In genomic region chr12:56271031-56271430, GRCh38 we compare ENCODE assay signal across 10 cellular contexts. TPM values are rescaled to one million over a fixed set of nuclear protein-coding genes. Genes with fewer than 3 reads are reported as not detected.
DNase-seq lines count a peak whose midpoint lies in the region; ATAC-seq, FAIRE-seq and TF ChIP-seq lines count a peak whose summit lies in the region.
"Had no signal": no experiment of that assay in that cellular context is flagged by ENCODE, and none has a peak within 500 bp of the region (broad histone marks: within the 10 kb centered on the region; RNA-seq: fewer than 3 reads in every experiment).

No MANE protein-coding gene starts in this region.

- H3K4me3 ChIP-seq in mammary epithelial cell (replicated peaks in 1 of 3; ENCODE audit: insufficient read depth in 1 of 3, low read depth in 2 of 3, low read length in 3 of 3), result no peak overlapping the region
- no peak overlapping the region for H3K4me3 ChIP-seq in breast epithelium
- no peak overlapping the region for H3K4me3 ChIP-seq in ovary

- 44% methylated on average over 1 of the region's 1 CpG for WGBS in mammary epithelial cell (ENCODE audit: low coverage, missing lambda C conversion rate)
- WGBS in ovary, 3 donors, result 6 to 8% (median 7%) methylated on average over 1 of the region's 1 CpG

- TF ChIP-seq EP300 in ovary (IDR thresholded peaks at IDR 0.05), result no peak

- peak overlapping the region; percentile 46 for H3K27ac Mint-ChIP-seq in type B pancreatic cell
- H3K27ac Mint-ChIP-seq: T-helper 1 cell treated with Interleukin-12 subunit alpha and Interleukin-12 subunit beta and Interleukin-4 antibody, amounts not matched to agents 30 μg/mL and 1 μg/mL, for 36 hours had no signal

- peaks cover 7% of the 10 kb centered on the region for H3K4me1 Mint-ChIP-seq in type B pancreatic cell (ENCODE audit: unreplicated experiment)

- TF ChIP-seq CTCF in mammary epithelial cell (conservative IDR thresholded peaks at IDR 0.05 in 1 of 2, IDR thresholded peaks at IDR 0.05 in 1 of 2; ENCODE audit: extremely low read depth in 1 of 2, insufficient read depth in 1 of 2, low read depth in 1 of 2, low read length in 2 of 2) (peak; percentile 19 to 44), breast epithelium (IDR thresholded peaks at IDR 0.05) (no peak), type B pancreatic cell (conservative IDR thresholded peaks at IDR 0.05) (peak; percentile 58), ovary (IDR thresholded peaks at IDR 0.05) (no peak)

- H3K4me3 Mint-ChIP-seq in type B pancreatic cell, result no peak overlapping the region
- H3K4me3 Mint-ChIP-seq: T-helper 1 cell treated with Interleukin-12 subunit alpha and Interleukin-12 subunit beta and Interleukin-4 antibody, amounts not matched to agents 30 μg/mL and 1 μg/mL, for 36 hours had no signal

- no peak overlapping the region for H3K9ac ChIP-seq in mammary epithelial cell (ENCODE audit: insufficient read depth, low read length)

- H3K27me3 ChIP-seq in mammary epithelial cell (ENCODE audit: insufficient read depth, low read length) (no peaks in the 10 kb centered on the region), breast epithelium (no peaks in the 10 kb centered on the region), ovary (no peaks in the 10 kb centered on the region)

- no peaks in the 10 kb centered on the region for H3K9me3 Mint-ChIP-seq in type B pancreatic cell
- H3K9me3 Mint-ChIP-seq: T-helper 1 cell treated with Interleukin-12 subunit alpha and Interleukin-12 subunit beta and Interleukin-4 antibody, amounts not matched to agents 30 μg/mL and 1 μg/mL, for 36 hours had no signal

- CTCF ChIA-PET in mammary epithelial cell (lab: Charles Lee; ENCODE audit: low non-redundant PET), result no interaction called here

- H3K27me3 Mint-ChIP-seq in type B pancreatic cell, result no peaks in the 10 kb centered on the region

- H3K4me2 ChIP-seq in mammary epithelial cell (ENCODE audit: insufficient read depth, low read depth, low read length), result no peak overlapping the region

- dilution Hi-C loops in mammary epithelial cell (cut with HindIII; ENCODE audit: low sequenced_read_pairs), result no loop called here

- H3K9me3 ChIP-seq in mammary epithelial cell (replicated peaks; ENCODE audit: insufficient read depth, low read length) (no peaks in the 10 kb centered on the region), breast epithelium (no peaks in the 10 kb centered on the region), ovary (no peaks in the 10 kb centered on the region)

- no peak for FAIRE-seq in RCC 7860 (lab: Jason Lieb, UNC)

- H3K27ac ChIP-seq in mammary epithelial cell (ENCODE audit: insufficient read depth, low read depth, low read length), result no peak overlapping the region
- no peak overlapping the region for H3K27ac ChIP-seq in breast epithelium
- H3K27ac ChIP-seq in ovary, result no peak overlapping the region

- H3K4me1 ChIP-seq in mammary epithelial cell (ENCODE audit: insufficient read depth, low read length), result peaks cover 10% of the 10 kb centered on the region
- H3K4me1 ChIP-seq in breast epithelium, result peaks cover 0 to 3% of the 10 kb centered on the region in 2 donors
- H3K4me1 ChIP-seq in ovary (ENCODE audit: insufficient read depth), result peaks cover 6% of the 10 kb centered on the region

- no peaks in the 10 kb centered on the region for H4K20me1 ChIP-seq in mammary epithelial cell (ENCODE audit: insufficient read depth, low read length)

- H3K36me3 Mint-ChIP-seq in type B pancreatic cell, result peaks cover 25% of the 10 kb centered on the region

- H3K36me3 ChIP-seq in mammary epithelial cell (ENCODE audit: insufficient read depth, low read length) (peaks cover 38% of the 10 kb centered on the region), breast epithelium (no peaks in the 10 kb centered on the region), ovary (no peaks in the 10 kb centered on the region)

- no TSS peak for BruUV-seq in mammary epithelial cell (replicated peaks; lab: Mats Ljungman, UMichigan)

- H3K79me2 ChIP-seq in mammary epithelial cell (ENCODE audit: insufficient read depth, low read length), result no peaks in the 10 kb centered on the region

- no peak overlapping the region for H2AFZ ChIP-seq in mammary epithelial cell (ENCODE audit: low read depth, low read length)

- DNase-seq in mammary epithelial cell (peak; percentile 16), breast epithelium (ENCODE audit: low spot score in 2 of 2) (no peak), RCC 7860 (ENCODE audit: low spot score) (peak; percentile 11), glomerular visceral epithelial cell (ENCODE audit: extremely low spot score) (peak; percentile 25), type B pancreatic cell (ENCODE audit: extremely low spot score, unreplicated experiment) (no peak), ovary (no peak), GM19240 (ENCODE audit: insufficient read length, low spot score) (no peak)

- no peak for TF ChIP-seq POLR2A in breast epithelium (IDR thresholded peaks at IDR 0.05)
- TF ChIP-seq POLR2A in ovary (IDR thresholded peaks at IDR 0.05), result no peak

- intact Hi-C loops in mammary epithelial cell (cut with micrococcal nuclease), result no loop called here
- intact Hi-C loops in breast epithelium (cut with DNase I; ENCODE audit: low total_unique reads), result loop anchor here (5.0 kb wide), 1 partner anchor 911 kb away; no protein-coding TSS in a partner anchor
- intact Hi-C loops in ovary (cut with DNase I), result no loop called here

- ATAC-seq in HG02623 (IDR thresholded peaks at IDR 0.05; ENCODE audit: unreplicated experiment), result no peak

- in situ Hi-C loops in mammary epithelial cell (cut with MboI; ENCODE audit: low sequenced_read_pairs in 2 of 2), result no loop called here

RNA-seq across cellular contexts. Expression of gene COQ10A, which starts 4.3 kb away (rescaled TPM):
- total RNA-seq in mammary epithelial cell, result 1 to 10 TPM; 3.7 to 4.2 TPM
- 8.0 TPM for polyA plus RNA-seq in mammary epithelial cell
- polyA minus RNA-seq in mammary epithelial cell, result not detected
- total RNA-seq in breast epithelium, result 10 to 100 TPM; 18.7 to 23.7 (median 18.7) TPM
- 21.3 and 26.4 TPM in 2 replicates for total RNA-seq in type B pancreatic cell (ENCODE audit: low replicate concordance)
- total RNA-seq in ovary, result 10 to 100 TPM; 11.3 to 31.1 (median 14.9) TPM
- polyA plus RNA-seq in ovary, result 10 to 100 TPM; 13.8 to 20.5 TPM

RNA-seq across cellular contexts. Expression of gene ANKRD52, which starts 12.8 kb away (rescaled TPM):
- total RNA-seq in mammary epithelial cell (10 to 100 TPM; 22.8 to 45.2 TPM), breast epithelium (10 to 100 TPM; 12.8 to 18.4 (median 14.9) TPM), type B pancreatic cell (ENCODE audit: low replicate concordance) (52.9 and 56.1 TPM in 2 replicates), ovary (10 to 100 TPM in 5 of 7 donors, 1 to 10 TPM in 2; 9.1 to 37.7 (median 28.9) TPM)
- polyA plus RNA-seq in mammary epithelial cell (18.0 TPM), ovary (10 to 100 TPM; 10.5 to 26.2 TPM)
- polyA minus RNA-seq in mammary epithelial cell, result 141 TPM

RNA-seq across cellular contexts. Expression of gene CS, which starts 29.1 kb away (rescaled TPM):
- total RNA-seq in mammary epithelial cell (100 to 1,000 TPM in 1 of 2 donors, 10 to 100 TPM in 1; 81.4 to 169 TPM), breast epithelium (100 to 1,000 TPM in 2 of 3 donors, 10 to 100 TPM in 1; 79.2 to 132 (median 103) TPM), type B pancreatic cell (ENCODE audit: low replicate concordance) (278 and 290 TPM in 2 replicates), ovary (100 to 1,000 TPM in 5 of 7 donors, 10 to 100 TPM in 2; 49.6 to 155 (median 137) TPM)
- polyA plus RNA-seq in mammary epithelial cell (134 TPM), ovary (100 to 1,000 TPM in 1 of 2 donors, 10 to 100 TPM in 1; 48.9 to 237 TPM)
- polyA minus RNA-seq in mammary epithelial cell, result 445 TPM

RNA-seq across cellular contexts. Expression of gene SLC39A5, which starts 41.2 kb away (rescaled TPM):
- total RNA-seq in mammary epithelial cell (under 1 TPM in 1 of 2 donors, not detected in 1; 0.45 TPM), breast epithelium (under 1 TPM in 1 of 3 donors, not detected in 2; 0.98 TPM), type B pancreatic cell (ENCODE audit: low replicate concordance) (23.0 and 37.7 TPM in 2 replicates), ovary (under 1 TPM; 0.25 to 0.85 (median 0.69) TPM)
- polyA plus RNA-seq in mammary epithelial cell (not detected), ovary (under 1 TPM in 1 of 2 donors, not detected in 1; 0.28 TPM)
- polyA minus RNA-seq in mammary epithelial cell, result not detected
- total RNA-seq: subcutaneous adipose tissue had no signal

RNA-seq across cellular contexts. Expression of gene CNPY2, which starts 44.8 kb away (rescaled TPM):
- total RNA-seq in mammary epithelial cell, result 100 to 1,000 TPM in 1 of 2 donors, 10 to 100 TPM in 1; 49.3 to 114 TPM
- 108 TPM for polyA plus RNA-seq in mammary epithelial cell
- 106 TPM for polyA minus RNA-seq in mammary epithelial cell
- total RNA-seq in breast epithelium, result 10 to 100 TPM; 69.9 to 86.1 (median 85.9) TPM
- total RNA-seq in type B pancreatic cell (ENCODE audit: low replicate concordance), result 194 and 217 TPM in 2 replicates
- 100 to 1,000 TPM in 2 of 7 donors, 10 to 100 TPM in 5; 58.9 to 112 (median 84.9) TPM for total RNA-seq in ovary
- 100 to 1,000 TPM; 107 to 134 TPM for polyA plus RNA-seq in ovary

Comparison
In these comparisons a context has a peak if more than half of its experiments do, and no peak if none do; other contexts are left out.
1. DNase-seq: peak in mammary epithelial cell (single experiment), RCC 7860 (single experiment) and glomerular visceral epithelial cell (single experiment); none in breast epithelium (0 of 2), type B pancreatic cell (single experiment), ovary (0 of 5) and GM19240 (single experiment).
2. CTCF ChIP-seq: peak in mammary epithelial cell (2 of 2) and type B pancreatic cell (single experiment); none in breast epithelium (0 of 3) and ovary (0 of 3).